Comparison of ENCODE assay signal across 1 cellular context in genomic region chr7:108063520-108063933, GRCh38.
TF ChIP-seq lines count a peak whose summit lies in the region.

No MANE protein-coding gene starts in this region.

TF ChIP-seq in GM12878, 131 proteins besides CTCF, POLR2A, EP300 and RAD21 (continued from another document):
- TF ChIP-seq PBX3 (IDR thresholded peaks at IDR 0.05; ENCODE audit: insufficient replicate concordance, low read depth, low read length) (peak; percentile 86), REST (IDR thresholded peaks at IDR 0.05; ENCODE audit: low read depth, low read length) (no peak), CUX1 (IDR thresholded peaks at IDR 0.05; ENCODE audit: insufficient replicate concordance, low read depth, low read length) (no peak), MXI1 (IDR thresholded peaks at IDR 0.05; ENCODE audit: low read depth, low read length) (no peak), RBBP5 (conservative IDR thresholded peaks at IDR 0.05) (no peak), BHLHE40 (IDR thresholded peaks at IDR 0.05; ENCODE audit: borderline replicate concordance in 1 of 2, low read depth in 2 of 2, low read length in 1 of 2) (peak in 1 of 2 experiments; percentile 63; a peak in 1 of 4 replicates)
